Comparison of ENCODE assay signal across 12 cellular contexts in genomic region chr1:173392895-173393654, GRCh38.
A peak's percentile ranks its signal among the peaks of the same experiment; 100 is the strongest.
DNase-seq lines count a peak whose midpoint lies in the region; ATAC-seq and TF ChIP-seq lines count a peak whose summit lies in the region.
"Had no signal": no experiment of that assay in that cellular context is flagged by ENCODE, and none has a peak within 500 bp of the region (broad histone marks: within the 10 kb centered on the region; RNA-seq: fewer than 3 reads in every experiment).

No MANE protein-coding gene starts in this region.

- H3K4me3 ChIP-seq in RWPE2 (ENCODE audit: severe bottlenecking) (no peak overlapping the region), fibroblast of villous mesenchyme (ENCODE audit: low read depth, low read length) (no peak overlapping the region)
- H3K4me3 ChIP-seq: SJSA1, transverse colon had no signal

- H3K36me3 ChIP-seq in RWPE2 (ENCODE audit: low read depth): no peaks in the 10 kb centered on the region
- H3K36me3 ChIP-seq: SJSA1, transverse colon had no signal

- in situ Hi-C loops in G401 (cut with HindIII; ENCODE audit: low sequenced_read_pairs): no loop called here

- TF ChIP-seq CTCF in RWPE2 (IDR thresholded peaks at IDR 0.05; ENCODE audit: poor library complexity, severe bottlenecking): no peak
- no peak for TF ChIP-seq CTCF in fibroblast of villous mesenchyme (IDR thresholded peaks at IDR 0.05; ENCODE audit: insufficient read depth, low read depth, low read length)

- H3K27ac ChIP-seq in RWPE2 (ENCODE audit: poor library complexity, severe bottlenecking): no peak overlapping the region
- H3K27ac ChIP-seq: SJSA1, transverse colon had no signal

- ATAC-seq in RWPE2 (ENCODE audit: low read depth): peak; percentile 89
- ATAC-seq in GM19023 (IDR thresholded peaks at IDR 0.05; ENCODE audit: unreplicated experiment): no peak
- no peak for ATAC-seq in HG03354 (IDR thresholded peaks at IDR 0.05; ENCODE audit: poor library complexity, severe bottlenecking, unreplicated experiment)

- peaks cover 5% of the 10 kb centered on the region for H3K4me1 ChIP-seq in RWPE2 (ENCODE audit: insufficient read depth, poor library complexity, severe bottlenecking)

- DNase-seq in ELF-1 (ENCODE audit: low read depth, low spot score): peak; percentile 17
- no peak for DNase-seq in RWPE2 (ENCODE audit: low spot score)
- peak; percentile 93 for DNase-seq in fibroblast of villous mesenchyme (ENCODE audit: low read depth)
- peak; percentile 19 for DNase-seq in putamen (ENCODE audit: low spot score)
- no peak for DNase-seq in cerebellum (ENCODE audit: low spot score)
- DNase-seq in G401 (ENCODE audit: low spot score): no peak
- DNase-seq: activated CD4-positive, alpha-beta memory T cell treated with anti-CD3 and anti-CD28 coated beads for 36 hours; stimulated activated CD4-positive, alpha-beta T cell treated with anti-CD3 and anti-CD28 coated beads, Interleukin-4, amount 100 ng/mL, for 1 hour; transverse colon had no signal

- no peaks in the 10 kb centered on the region for H3K27me3 ChIP-seq in RWPE2 (ENCODE audit: insufficient read depth, poor library complexity, severe bottlenecking)
- H3K27me3 ChIP-seq: SJSA1, transverse colon had no signal

- no peaks in the 10 kb centered on the region for H3K9me3 ChIP-seq in RWPE2 (ENCODE audit: severe bottlenecking)
- H3K9me3 ChIP-seq: SJSA1, transverse colon had no signal

Comparison
In these comparisons a context has a peak if more than half of its experiments do, and no peak if none do; other contexts are left out.
1. DNase-seq: peak in ELF-1 (single experiment), fibroblast of villous mesenchyme (single experiment) and putamen (single experiment); none in RWPE2 (single experiment), cerebellum (single experiment) and G401 (single experiment).